ENCODE assay signal across 8 cellular contexts in genomic region chr14:22570132-22570949, GRCh38. TPM values are rescaled to one million over a fixed set of nuclear protein-coding genes. Genes with fewer than 3 reads are reported as not detected.
A peak's percentile ranks its signal among the peaks of the same experiment; 100 is the strongest.
DNase-seq lines count a peak whose midpoint lies in the region; ATAC-seq and TF ChIP-seq lines count a peak whose summit lies in the region.

No MANE protein-coding gene starts in this region.

- ATAC-seq in GM19455 (IDR thresholded peaks at IDR 0.05; ENCODE audit: unreplicated experiment): peak; percentile 64
- ATAC-seq in HG03571 (IDR thresholded peaks at IDR 0.05; ENCODE audit: unreplicated experiment): peak; percentile 54
- ATAC-seq in lower lobe of right lung: peak; percentile 89 to 95

- peaks cover 42% of the 10 kb centered on the region for H3K4me1 ChIP-seq in lower lobe of right lung

- no peaks in the 10 kb centered on the region for H3K9me3 ChIP-seq in lower lobe of right lung

- TF ChIP-seq CTCF in lower lobe of right lung (IDR thresholded peaks at IDR 0.05): peak; percentile 87

- no peak overlapping the region for H3K4me3 ChIP-seq in lower lobe of right lung

- H3K27me3 ChIP-seq in lower lobe of right lung (ENCODE audit: low read depth): no peaks in the 10 kb centered on the region

- DNase-seq in COLO829 (ENCODE audit: low spot score) (peak; percentile 75), NCI-H69 (lab: John Stamatoyannopoulos, UW) (peak; percentile 83), dermis blood vessel endothelial cell (peak; percentile 94), lower lobe of right lung (no peak)
- peak; percentile 84 for DNase-seq in activated CD4-positive, alpha-beta T cell treated with anti-CD3 and anti-CD28 coated beads for 48 hours
- DNase-seq in stimulated activated CD8-positive, alpha-beta memory T cell treated with anti-CD3 and anti-CD28 coated beads, Interleukin-2, amount 100 ng/mL, for 1 hour (ENCODE audit: low read depth in 2 of 2): peak; percentile 54 to 62

- intact Hi-C loops in lower lobe of right lung (cut with DNase I): no loop called here

- H3K36me3 ChIP-seq in lower lobe of right lung: peaks cover 71% of the 10 kb centered on the region

- H3K27ac ChIP-seq in lower lobe of right lung: peak overlapping the region; percentile 52

RNA-seq across cellular contexts. Expression of gene DAD1, which starts 18.7 kb away (rescaled TPM):
- total RNA-seq in dermis blood vessel endothelial cell (270 and 389 TPM in 2 replicates), lower lobe of right lung (162 TPM)

RNA-seq across cellular contexts. Expression of gene ABHD4, which starts 27.8 kb away (rescaled TPM):
- total RNA-seq in dermis blood vessel endothelial cell (14.3 and 19.3 TPM in 2 replicates), lower lobe of right lung (28.5 TPM)
